Comparison of ENCODE assay signal across 8 cellular contexts in the genomic region with DNA sequence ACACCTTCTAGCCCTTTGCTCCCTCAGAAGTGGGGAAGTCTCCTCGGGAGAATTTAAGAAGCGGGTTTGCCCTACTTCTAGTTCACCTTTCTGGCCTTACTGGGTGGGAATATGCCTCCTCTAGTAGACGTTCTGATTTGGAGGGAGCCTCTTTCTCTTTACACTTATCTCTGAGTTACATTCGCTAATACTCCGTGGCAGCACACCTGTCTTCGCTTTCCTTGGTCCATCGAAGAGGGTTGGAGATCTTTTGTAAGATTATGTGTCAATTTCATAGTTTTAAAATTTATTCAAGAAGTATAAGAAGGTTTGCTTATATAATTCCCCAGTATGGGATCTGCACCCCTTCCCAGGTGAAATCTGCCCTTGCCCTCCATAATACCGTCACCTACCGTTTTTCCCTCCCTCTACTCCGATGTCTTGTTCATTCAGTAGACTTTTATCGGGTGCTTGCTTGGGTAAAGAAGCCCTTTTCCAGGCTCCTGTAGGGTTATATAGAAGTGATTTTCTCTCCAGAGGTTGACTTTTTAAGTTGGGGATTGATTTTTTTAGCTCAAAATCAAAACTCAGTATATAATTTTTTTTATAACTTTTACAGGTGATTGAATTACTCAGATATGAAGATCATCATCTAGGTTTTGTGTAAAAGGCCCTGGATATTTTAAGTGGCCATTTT. TPM values are rescaled to one million over a fixed set of nuclear protein-coding genes. Genes with fewer than 3 reads are reported as not detected.
DNase-seq lines count a peak whose midpoint lies in the region; ATAC-seq and TF ChIP-seq lines count a peak whose summit lies in the region.

No MANE protein-coding gene starts in this region.

- peak overlapping the region; percentile 95 for H2BK5ac ChIP-seq in trophoblast cell (ENCODE audit: low read depth, low read length, poor library complexity)

- peaks cover 27% of the 10 kb centered on the region for H3K4me1 ChIP-seq in SJSA1 (replicated peaks)
- peaks cover 10 to 64% (median 13%) of the 10 kb centered on the region in 3 donors for H3K4me1 ChIP-seq in esophagus squamous epithelium
- peaks cover 5 to 11% of the 10 kb centered on the region in 2 experiments for H3K4me1 ChIP-seq in trophoblast cell (ENCODE audit: control insufficient read depth in 1 of 2, insufficient read depth in 2 of 2, low read length in 2 of 2)

- H2AFZ ChIP-seq in trophoblast cell (ENCODE audit: insufficient read depth, low read length, poor library complexity), result no peak overlapping the region

- H3K14ac ChIP-seq in trophoblast cell (ENCODE audit: low read length), result peak overlapping the region; percentile 98

- no peak for TF ChIP-seq CTCF in esophagus squamous epithelium (IDR thresholded peaks at IDR 0.05)

- peak; percentile 33 to 61 (median 35) for DNase-seq in NCI-H1417 (lab: John Stamatoyannopoulos, UW)
- DNase-seq in NCI-H1417 treated with DMSO at 0.1 percent for 48 hours (lab: John Stamatoyannopoulos, UW), result no peak
- DNase-seq in SJSA1 (ENCODE audit: low read depth in 1 of 2, low spot score in 2 of 2), result no peak
- DNase-seq in esophagus squamous epithelium (lab: John Stamatoyannopoulos, UW), result no peak
- peak in 1 of 2 donors; percentile 24 for DNase-seq in trophoblast cell
- no peak for DNase-seq in stimulated activated CD4-positive, alpha-beta T cell treated with anti-CD3 and anti-CD28 coated beads, Interleukin-15, amount 100 ng/mL, for 24 hours
- DNase-seq in activated CD4-positive, alpha-beta T cell treated with anti-CD3 and anti-CD28 coated beads for 1 hour, result no peak

- peak overlapping the region; percentile 96 for H3K9ac ChIP-seq in trophoblast cell (ENCODE audit: low read length)

- H3K23ac ChIP-seq in trophoblast cell (ENCODE audit: low read length), result no peak overlapping the region

- peak overlapping the region; percentile 98 for H2BK120ac ChIP-seq in trophoblast cell (ENCODE audit: insufficient read depth, low read length, poor library complexity)

- H3K27me3 ChIP-seq in SJSA1 (replicated peaks) (no peaks in the 10 kb centered on the region), esophagus squamous epithelium (no peaks in the 10 kb centered on the region), trophoblast cell (ENCODE audit: insufficient read depth, low read length) (no peaks in the 10 kb centered on the region)

- no peak overlapping the region for H3K18ac ChIP-seq in trophoblast cell (ENCODE audit: low read length)

- H3K79me2 ChIP-seq in trophoblast cell (ENCODE audit: control insufficient read depth, insufficient read depth, low read length, poor library complexity), result peaks cover 32% of the 10 kb centered on the region

- no peak overlapping the region for H2AK5ac ChIP-seq in trophoblast cell (ENCODE audit: low read length)

- no peak for TF ChIP-seq POLR2A in esophagus squamous epithelium (IDR thresholded peaks at IDR 0.05)

- H3K36me3 ChIP-seq in SJSA1 (peaks cover 44% of the 10 kb centered on the region), esophagus squamous epithelium (no peaks in the 10 kb centered on the region), trophoblast cell (ENCODE audit: control insufficient read depth in 1 of 2, insufficient read depth in 2 of 2, low read length in 2 of 2) (peaks cover 3% of the 10 kb centered on the region in 2 experiments)

- peak overlapping the region; percentile 96 for H4K8ac ChIP-seq in trophoblast cell (ENCODE audit: low read depth, low read length)

- H3K27ac ChIP-seq in SJSA1 (peak overlapping the region; percentile 95), esophagus squamous epithelium (peak overlapping the region; percentile 100), trophoblast cell (ENCODE audit: low read depth, low read length) (peak overlapping the region; percentile 100)

- H4K12ac ChIP-seq in trophoblast cell (ENCODE audit: low read depth, low read length), result no peak overlapping the region

- peaks cover 17% of the 10 kb centered on the region for H3K79me1 ChIP-seq in trophoblast cell (ENCODE audit: low read length)

- H4K91ac ChIP-seq in trophoblast cell (ENCODE audit: low read depth, low read length), result peak overlapping the region; percentile 99

- H3K9me3 ChIP-seq in SJSA1 (replicated peaks) (no peaks in the 10 kb centered on the region), esophagus squamous epithelium (no peaks in the 10 kb centered on the region), trophoblast cell (ENCODE audit: insufficient read depth, low read depth, low read length) (no peaks in the 10 kb centered on the region)

- H3K4ac ChIP-seq in trophoblast cell (ENCODE audit: low read depth, low read length), result peak overlapping the region; percentile 100

- 0 to 2% methylated on average over 11 of the region's 11 CpGs for WGBS in esophagus squamous epithelium, 2 donors
- WGBS in trophoblast cell (ENCODE audit: extremely low coverage, insufficient coverage, insufficient read length), result no CpG with 5 or more reads among the region's 11 CpGs

- H3K4me2 ChIP-seq in trophoblast cell (ENCODE audit: low read length), result peak overlapping the region; percentile 76

- intact Hi-C loops in esophagus squamous epithelium (cut with DNase I), result no loop called here

- ATAC-seq in esophagus mucosa, result no peak

- no peak overlapping the region for H2BK12ac ChIP-seq in trophoblast cell (ENCODE audit: low read length)

- H3K4me3 ChIP-seq in SJSA1 (peak overlapping the region; percentile 78), esophagus squamous epithelium (peak overlapping the region; percentile 93 to 96 (median 94)), trophoblast cell (ENCODE audit: low read depth, low read length) (peak overlapping the region; percentile 97)

RNA-seq across cellular contexts. Expression of gene GPBP1, which starts 1.1 kb away (rescaled TPM):
- 69.3 and 77.7 TPM in 2 replicates for total RNA-seq in SJSA1 (2014; rRNA removed; shearing (Covaris generic))
- total RNA-seq in esophagus squamous epithelium, result 10 to 100 TPM; 27.4 to 64.3 (median 43.2) TPM
- polyA plus RNA-seq in trophoblast cell (2013), result 92.5 and 97.5 TPM in 2 replicates
- total RNA-seq in esophagus mucosa, result 35.1 TPM

Comparison
In these comparisons a context has a peak if more than half of its experiments do, and no peak if none do; other contexts are left out.
1. DNase-seq: peak in NCI-H1417 (3 of 3); none in NCI-H1417 treated with DMSO at 0.1 percent for 48 hours (single experiment), SJSA1 (0 of 2), esophagus squamous epithelium (single experiment), stimulated activated CD4-positive, alpha-beta T cell treated with anti-CD3 and anti-CD28 coated beads, Interleukin-15, amount 100 ng/mL, for 24 hours (single experiment) and activated CD4-positive, alpha-beta T cell treated with anti-CD3 and anti-CD28 coated beads for 1 hour (single experiment).
2. Peak in every context shown above with its lines, with median percentiles within 50 percentile points of each other: H3K27ac ChIP-seq and H3K4me3 ChIP-seq.